Comparison of ENCODE assay signal across 8 cellular contexts in the genomic region with DNA sequence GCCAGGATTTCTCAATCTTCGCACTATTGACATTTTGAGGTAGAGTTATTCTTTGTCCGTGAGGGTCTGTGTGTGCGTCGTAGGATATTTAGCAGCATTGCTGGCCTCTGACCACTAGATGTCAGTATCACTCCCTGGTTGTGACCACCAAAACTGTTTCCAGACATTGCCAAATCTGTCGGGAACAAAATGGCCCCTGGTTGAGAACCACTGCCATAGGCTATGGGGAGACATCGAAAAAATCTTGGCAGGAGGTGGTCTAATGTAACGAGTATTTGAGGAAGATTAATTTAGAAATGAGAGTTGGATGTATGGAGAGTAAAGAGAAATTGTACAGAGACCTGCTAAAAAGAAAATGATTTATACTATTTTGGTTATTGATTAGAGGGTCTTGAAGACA.
DNase-seq lines count a peak whose midpoint lies in the region; ATAC-seq and TF ChIP-seq lines count a peak whose summit lies in the region.

No MANE protein-coding gene starts in this region.

- intact Hi-C loops in heart right ventricle (cut with DNase I), result loop anchor here in 6 of 10 donors (5.0 to 10.0 kb wide), 4 partner anchors 109 to 201 kb away; a partner anchor contains a TSS
- intact Hi-C loops in prostate gland (cut with DNase I), result loop anchor here (5.0 to 10.0 kb wide), 2 partner anchors 109 to 147 kb away; a partner anchor contains a TSS

- H3K36me3 ChIP-seq in adipocyte (ENCODE audit: control insufficient read depth, insufficient read depth, low read length, severe bottlenecking) (peaks cover 35% of the 10 kb centered on the region), heart right ventricle (peaks cover 0 to 42% (median 0%) of the 10 kb centered on the region in 9 donors), prostate gland (no peaks in the 10 kb centered on the region)

- H3K9me3 ChIP-seq in adipocyte (ENCODE audit: control insufficient read depth, low read length) (no peaks in the 10 kb centered on the region), heart right ventricle (no peaks in the 10 kb centered on the region), prostate gland (no peaks in the 10 kb centered on the region)

- 20 to 25% methylated on average over 7 of the region's 7 CpGs for WGBS in heart right ventricle, 2 donors
- WGBS in prostate gland, result 16% methylated on average over 7 of the region's 7 CpGs

- H3K4me3 ChIP-seq in adipocyte (ENCODE audit: low read length), result no peak overlapping the region
- no peak overlapping the region for H3K4me3 ChIP-seq in heart right ventricle
- no peak overlapping the region for H3K4me3 ChIP-seq in prostate gland

- no peak for TF ChIP-seq POLR2A in prostate gland (IDR thresholded peaks at IDR 0.05)

- H3K4me1 ChIP-seq in adipocyte (ENCODE audit: control insufficient read depth, insufficient read depth, low read length) (no peaks in the 10 kb centered on the region), heart right ventricle (peaks cover 0 to 4% (median 0%) of the 10 kb centered on the region in 9 donors), prostate gland (replicated peaks) (no peaks in the 10 kb centered on the region)

- H3K9ac ChIP-seq in adipocyte (ENCODE audit: low read length), result no peak overlapping the region

- ATAC-seq in heart right ventricle (peak in 3 of 8 donors; percentile 31 to 76 (median 48)), HG03196 (IDR thresholded peaks at IDR 0.05; ENCODE audit: unreplicated experiment) (no peak)

- no peak overlapping the region for H3K27ac ChIP-seq in heart right ventricle
- no peak overlapping the region for H3K27ac ChIP-seq in prostate gland

- DNase-seq in SIG-M5 treated with dmso at 0.1 percent for 504 hours (lab: John Stamatoyannopoulos, UW; ENCODE audit: unreplicated experiment), result peak; percentile 55
- DNase-seq in SIG-M5 (lab: John Stamatoyannopoulos, UW), result no peak
- peak; percentile 75 for DNase-seq in HT-29 (ENCODE audit: low spot score)
- peak; percentile 82 for DNase-seq in OCI-M1 (lab: John Stamatoyannopoulos, UW)
- DNase-seq in adipocyte (ENCODE audit: low read depth), result peak; percentile 81
- DNase-seq in heart right ventricle, result peak in 1 of 2 donors; percentile 33
- peak; percentile 10 for DNase-seq in prostate gland (ENCODE audit: low spot score)

- H3K27me3 ChIP-seq in adipocyte (replicated peaks; ENCODE audit: control insufficient read depth, insufficient read depth, low read length), result no peaks in the 10 kb centered on the region
- H3K27me3 ChIP-seq in heart right ventricle, result peaks cover 0 to 28% (median 0%) of the 10 kb centered on the region in 7 donors
- no peaks in the 10 kb centered on the region for H3K27me3 ChIP-seq in prostate gland (replicated peaks; ENCODE audit: insufficient read depth)

- TF ChIP-seq CTCF in heart right ventricle (IDR thresholded peaks at IDR 0.05) (peak; percentile 43 to 82 (median 71)), prostate gland (IDR thresholded peaks at IDR 0.05) (peak in 3 of 4 experiments; percentile 54 to 56 (median 56))
